Comparison of ENCODE assay signal across 2 cellular contexts in the genomic region with DNA sequence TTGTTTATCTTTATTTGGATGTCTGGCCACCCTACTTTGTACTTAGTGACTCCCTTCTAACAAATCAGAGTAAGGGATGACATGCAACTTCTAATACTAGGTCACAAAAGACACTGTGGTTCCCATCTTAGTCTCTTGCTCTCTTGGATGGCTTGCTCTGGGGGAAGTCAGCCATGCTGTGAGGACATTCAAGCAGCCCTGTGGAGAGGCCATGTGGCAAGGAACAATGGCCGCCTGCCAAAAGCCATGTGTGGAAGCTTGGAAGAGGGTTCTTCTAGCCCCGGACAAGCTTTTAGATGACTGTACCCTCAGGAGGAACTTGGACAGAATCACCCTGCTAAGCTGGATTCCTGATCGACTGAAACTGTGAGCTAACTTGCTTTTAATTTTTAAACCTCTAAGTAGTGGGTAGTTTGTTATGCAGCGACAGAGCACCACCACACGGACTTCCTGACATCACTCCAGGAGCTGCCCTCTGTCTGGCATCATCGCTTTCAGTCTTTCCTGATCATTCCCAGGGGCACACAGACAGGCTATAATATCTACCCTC.
TF ChIP-seq lines count a peak whose summit lies in the region.

No MANE protein-coding gene starts in this region.

TF ChIP-seq in SK-N-SH, 30 proteins besides CTCF, POLR2A, EP300 and RAD21 (continued from another document):
- TF ChIP-seq, protein P1, sequence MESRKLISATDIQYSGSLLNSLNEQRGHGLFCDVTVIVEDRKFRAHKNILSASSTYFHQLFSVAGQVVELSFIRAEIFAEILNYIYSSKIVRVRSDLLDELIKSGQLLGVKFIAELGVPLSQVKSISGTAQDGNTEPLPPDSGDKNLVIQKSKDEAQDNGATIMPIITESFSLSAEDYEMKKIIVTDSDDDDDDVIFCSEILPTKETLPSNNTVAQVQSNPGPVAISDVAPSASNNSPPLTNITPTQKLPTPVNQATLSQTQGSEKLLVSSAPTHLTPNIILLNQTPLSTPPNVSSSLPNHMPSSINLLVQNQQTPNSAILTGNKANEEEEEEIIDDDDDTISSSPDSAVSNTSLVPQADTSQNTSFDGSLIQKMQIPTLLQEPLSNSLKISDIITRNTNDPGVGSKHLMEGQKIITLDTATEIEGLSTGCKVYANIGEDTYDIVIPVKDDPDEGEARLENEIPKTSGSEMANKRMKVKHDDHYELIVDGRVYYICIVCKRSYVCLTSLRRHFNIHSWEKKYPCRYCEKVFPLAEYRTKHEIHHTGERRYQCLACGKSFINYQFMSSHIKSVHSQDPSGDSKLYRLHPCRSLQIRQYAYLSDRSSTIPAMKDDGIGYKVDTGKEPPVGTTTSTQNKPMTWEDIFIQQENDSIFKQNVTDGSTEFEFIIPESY (IDR thresholded peaks at IDR 0.05; ENCODE audit: borderline replicate concordance, low read depth) = no peak
- TF ChIP-seq FOXJ3 (CRISPR knock-in tag; IDR thresholded peaks at IDR 0.05) (no peak), SMC3 (IDR thresholded peaks at IDR 0.05; ENCODE audit: low read depth, low read length) (no peak), GABPA (IDR thresholded peaks at IDR 0.05; ENCODE audit: low read depth) (no peak), EZH2phosphoT487 (IDR thresholded peaks at IDR 0.05; ENCODE audit: borderline replicate concordance, low read depth) (no peak), NFIC (IDR thresholded peaks at IDR 0.05; ENCODE audit: borderline replicate concordance) (no peak), SIN3A (IDR thresholded peaks at IDR 0.05; ENCODE audit: borderline replicate concordance, low read depth, low read length) (no peak), GATA2 (CRISPR knock-in tag; IDR thresholded peaks at IDR 0.05) (no peak), YY1 (IDR thresholded peaks at IDR 0.05; ENCODE audit: low read depth) (no peak)
- TF ChIP-seq, protein P2, sequence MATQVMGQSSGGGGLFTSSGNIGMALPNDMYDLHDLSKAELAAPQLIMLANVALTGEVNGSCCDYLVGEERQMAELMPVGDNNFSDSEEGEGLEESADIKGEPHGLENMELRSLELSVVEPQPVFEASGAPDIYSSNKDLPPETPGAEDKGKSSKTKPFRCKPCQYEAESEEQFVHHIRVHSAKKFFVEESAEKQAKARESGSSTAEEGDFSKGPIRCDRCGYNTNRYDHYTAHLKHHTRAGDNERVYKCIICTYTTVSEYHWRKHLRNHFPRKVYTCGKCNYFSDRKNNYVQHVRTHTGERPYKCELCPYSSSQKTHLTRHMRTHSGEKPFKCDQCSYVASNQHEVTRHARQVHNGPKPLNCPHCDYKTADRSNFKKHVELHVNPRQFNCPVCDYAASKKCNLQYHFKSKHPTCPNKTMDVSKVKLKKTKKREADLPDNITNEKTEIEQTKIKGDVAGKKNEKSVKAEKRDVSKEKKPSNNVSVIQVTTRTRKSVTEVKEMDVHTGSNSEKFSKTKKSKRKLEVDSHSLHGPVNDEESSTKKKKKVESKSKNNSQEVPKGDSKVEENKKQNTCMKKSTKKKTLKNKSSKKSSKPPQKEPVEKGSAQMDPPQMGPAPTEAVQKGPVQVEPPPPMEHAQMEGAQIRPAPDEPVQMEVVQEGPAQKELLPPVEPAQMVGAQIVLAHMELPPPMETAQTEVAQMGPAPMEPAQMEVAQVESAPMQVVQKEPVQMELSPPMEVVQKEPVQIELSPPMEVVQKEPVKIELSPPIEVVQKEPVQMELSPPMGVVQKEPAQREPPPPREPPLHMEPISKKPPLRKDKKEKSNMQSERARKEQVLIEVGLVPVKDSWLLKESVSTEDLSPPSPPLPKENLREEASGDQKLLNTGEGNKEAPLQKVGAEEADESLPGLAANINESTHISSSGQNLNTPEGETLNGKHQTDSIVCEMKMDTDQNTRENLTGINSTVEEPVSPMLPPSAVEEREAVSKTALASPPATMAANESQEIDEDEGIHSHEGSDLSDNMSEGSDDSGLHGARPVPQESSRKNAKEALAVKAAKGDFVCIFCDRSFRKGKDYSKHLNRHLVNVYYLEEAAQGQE (IDR thresholded peaks at IDR 0.05; ENCODE audit: low read depth, low read length) = no peak
- TF ChIP-seq, protein P3, sequence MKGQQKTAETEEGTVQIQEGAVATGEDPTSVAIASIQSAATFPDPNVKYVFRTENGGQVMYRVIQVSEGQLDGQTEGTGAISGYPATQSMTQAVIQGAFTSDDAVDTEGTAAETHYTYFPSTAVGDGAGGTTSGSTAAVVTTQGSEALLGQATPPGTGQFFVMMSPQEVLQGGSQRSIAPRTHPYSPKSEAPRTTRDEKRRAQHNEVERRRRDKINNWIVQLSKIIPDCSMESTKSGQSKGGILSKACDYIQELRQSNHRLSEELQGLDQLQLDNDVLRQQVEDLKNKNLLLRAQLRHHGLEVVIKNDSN (IDR thresholded peaks at IDR 0.05; ENCODE audit: borderline replicate concordance, low read depth) = no peak

TF ChIP-seq in GM12878, 131 proteins besides CTCF, POLR2A, EP300 and RAD21 (continued from another document):
- TF ChIP-seq SUPT20H (IDR thresholded peaks at IDR 0.05; ENCODE audit: borderline replicate concordance, control insufficient read depth, low read depth, low read length) (no peak), BACH1 (IDR thresholded peaks at IDR 0.05; ENCODE audit: borderline replicate concordance) (no peak), TCF3 (IDR thresholded peaks at IDR 0.05; ENCODE audit: borderline replicate concordance, insufficient read depth, low read depth, low read length) (no peak), DPF2 (IDR thresholded peaks at IDR 0.05) (no peak), BHLHE40 (IDR thresholded peaks at IDR 0.05; ENCODE audit: borderline replicate concordance in 1 of 2, low read depth in 2 of 2, low read length in 1 of 2) (no peak), SUZ12 (IDR thresholded peaks at IDR 0.05; ENCODE audit: unreplicated experiment) (no peak)
- TF ChIP-seq, protein P4, sequence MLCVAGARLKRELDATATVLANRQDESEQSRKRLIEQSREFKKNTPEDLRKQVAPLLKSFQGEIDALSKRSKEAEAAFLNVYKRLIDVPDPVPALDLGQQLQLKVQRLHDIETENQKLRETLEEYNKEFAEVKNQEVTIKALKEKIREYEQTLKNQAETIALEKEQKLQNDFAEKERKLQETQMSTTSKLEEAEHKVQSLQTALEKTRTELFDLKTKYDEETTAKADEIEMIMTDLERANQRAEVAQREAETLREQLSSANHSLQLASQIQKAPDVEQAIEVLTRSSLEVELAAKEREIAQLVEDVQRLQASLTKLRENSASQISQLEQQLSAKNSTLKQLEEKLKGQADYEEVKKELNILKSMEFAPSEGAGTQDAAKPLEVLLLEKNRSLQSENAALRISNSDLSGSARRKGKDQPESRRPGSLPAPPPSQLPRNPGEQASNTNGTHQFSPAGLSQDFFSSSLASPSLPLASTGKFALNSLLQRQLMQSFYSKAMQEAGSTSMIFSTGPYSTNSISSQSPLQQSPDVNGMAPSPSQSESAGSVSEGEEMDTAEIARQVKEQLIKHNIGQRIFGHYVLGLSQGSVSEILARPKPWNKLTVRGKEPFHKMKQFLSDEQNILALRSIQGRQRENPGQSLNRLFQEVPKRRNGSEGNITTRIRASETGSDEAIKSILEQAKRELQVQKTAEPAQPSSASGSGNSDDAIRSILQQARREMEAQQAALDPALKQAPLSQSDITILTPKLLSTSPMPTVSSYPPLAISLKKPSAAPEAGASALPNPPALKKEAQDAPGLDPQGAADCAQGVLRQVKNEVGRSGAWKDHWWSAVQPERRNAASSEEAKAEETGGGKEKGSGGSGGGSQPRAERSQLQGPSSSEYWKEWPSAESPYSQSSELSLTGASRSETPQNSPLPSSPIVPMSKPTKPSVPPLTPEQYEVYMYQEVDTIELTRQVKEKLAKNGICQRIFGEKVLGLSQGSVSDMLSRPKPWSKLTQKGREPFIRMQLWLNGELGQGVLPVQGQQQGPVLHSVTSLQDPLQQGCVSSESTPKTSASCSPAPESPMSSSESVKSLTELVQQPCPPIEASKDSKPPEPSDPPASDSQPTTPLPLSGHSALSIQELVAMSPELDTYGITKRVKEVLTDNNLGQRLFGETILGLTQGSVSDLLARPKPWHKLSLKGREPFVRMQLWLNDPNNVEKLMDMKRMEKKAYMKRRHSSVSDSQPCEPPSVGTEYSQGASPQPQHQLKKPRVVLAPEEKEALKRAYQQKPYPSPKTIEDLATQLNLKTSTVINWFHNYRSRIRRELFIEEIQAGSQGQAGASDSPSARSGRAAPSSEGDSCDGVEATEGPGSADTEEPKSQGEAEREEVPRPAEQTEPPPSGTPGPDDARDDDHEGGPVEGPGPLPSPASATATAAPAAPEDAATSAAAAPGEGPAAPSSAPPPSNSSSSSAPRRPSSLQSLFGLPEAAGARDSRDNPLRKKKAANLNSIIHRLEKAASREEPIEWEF (IDR thresholded peaks at IDR 0.05; ENCODE audit: insufficient replicate concordance, low read depth, low read length) = no peak
- TF ChIP-seq, protein P5, sequence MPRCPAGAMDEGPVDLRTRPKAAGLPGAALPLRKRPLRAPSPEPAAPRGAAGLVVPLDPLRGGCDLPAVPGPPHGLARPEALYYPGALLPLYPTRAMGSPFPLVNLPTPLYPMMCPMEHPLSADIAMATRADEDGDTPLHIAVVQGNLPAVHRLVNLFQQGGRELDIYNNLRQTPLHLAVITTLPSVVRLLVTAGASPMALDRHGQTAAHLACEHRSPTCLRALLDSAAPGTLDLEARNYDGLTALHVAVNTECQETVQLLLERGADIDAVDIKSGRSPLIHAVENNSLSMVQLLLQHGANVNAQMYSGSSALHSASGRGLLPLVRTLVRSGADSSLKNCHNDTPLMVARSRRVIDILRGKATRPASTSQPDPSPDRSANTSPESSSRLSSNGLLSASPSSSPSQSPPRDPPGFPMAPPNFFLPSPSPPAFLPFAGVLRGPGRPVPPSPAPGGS (IDR thresholded peaks at IDR 0.05; ENCODE audit: borderline replicate concordance, insufficient read depth, low read depth, low read length, poor library complexity, severe bottlenecking) = no peak
